ENCODE assay signal across 24 cellular contexts in the genomic region with DNA sequence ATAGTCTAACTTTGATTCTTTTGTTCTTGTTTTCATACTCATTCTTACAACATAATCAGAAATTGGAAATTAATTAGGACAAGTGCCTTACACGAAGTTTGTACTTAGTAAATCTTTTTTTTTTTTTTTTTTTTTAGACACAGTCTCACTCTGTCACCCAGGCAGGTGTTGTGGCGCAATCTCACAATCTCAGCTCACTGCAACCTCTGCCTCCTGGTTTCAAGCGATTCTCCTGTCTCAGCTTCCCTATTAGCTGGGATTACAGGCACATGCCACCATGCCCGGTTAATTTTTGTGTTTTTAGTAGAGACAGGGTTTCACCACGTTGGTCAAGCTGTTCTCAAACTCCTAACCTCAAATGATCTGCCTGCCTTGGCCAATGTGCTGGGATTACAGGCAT.
"Had no signal": no experiment of that assay in that cellular context is flagged by ENCODE, and none has a peak within 500 bp of the region (broad histone marks: within the 10 kb centered on the region; RNA-seq: fewer than 3 reads in every experiment).

No MANE protein-coding gene starts in this region.

- H3K4me2 ChIP-seq: KMS-11, SK-N-SH had no signal

- DNase-seq: Kasumi-1, MM.1S, MV-4-11, NCI-H1092, NCI-H1105 treated with DMSO at 0.1 percent for 48 hours, NCI-H1417 treated with DMSO at 0.1 percent for 48 hours, NCI-H146, NCI-H1694 treated with DMSO at 0.1 percent for 48 hours, NCI-H1930, NCI-H2081, NCI-H2107, NCI-H2227 treated with DMSO at 0.1 percent for 48 hours, NCI-H446, NCI-H510A, NCI-H524 treated with DMSO at 0.1 percent for 48 hours, NCI-H69, NCI-H774, PC-3, SHP77, SK-N-SH, SW 1271 had no signal

- ATAC-seq: Panc1, PC-3 had no signal

- H3K27ac ChIP-seq: KMS-11, RWPE1 had no signal

- H3K9me3 ChIP-seq: SK-N-SH had no signal

- H3K9ac ChIP-seq: KMS-11, SK-N-SH had no signal
